9 cellular contexts compared by ENCODE assay signal in genomic region chr10:118543714-118544400, GRCh38. TPM values are rescaled to one million over a fixed set of nuclear protein-coding genes. Genes with fewer than 3 reads are reported as not detected.
DNase-seq lines count a peak whose midpoint lies in the region; ATAC-seq, FAIRE-seq and TF ChIP-seq lines count a peak whose summit lies in the region.
"Had no signal": no experiment of that assay in that cellular context is flagged by ENCODE, and none has a peak within 500 bp of the region (broad histone marks: within the 10 kb centered on the region; RNA-seq: fewer than 3 reads in every experiment).

No MANE protein-coding gene starts in this region.

- in situ Hi-C loops in SK-MEL-5 (cut with HindIII; ENCODE audit: low pct_unique_long_range_greater_than_20kb, low sequenced_read_pairs) (no loop called here), K562 (cut with MboI) (no loop called here)

- peaks cover 9% of the 10 kb centered on the region for H3K27me3 ChIP-seq in CD4-positive, alpha-beta memory T cell (ENCODE audit: insufficient read depth, low read length)
- H3K27me3 ChIP-seq in K562 (ENCODE audit: control insufficient read depth in 2 of 2, insufficient read depth in 2 of 2, low read length in 2 of 2), result peaks cover 0 to 5% of the 10 kb centered on the region in 2 experiments; a peak in 1 of 5 replicates
- peaks cover 37% of the 10 kb centered on the region for H3K27me3 ChIP-seq in gastroesophageal sphincter

- H3K9me3 ChIP-seq in CD4-positive, alpha-beta memory T cell (ENCODE audit: control insufficient read depth in 1 of 2, low read length in 2 of 2), result no peaks in the 10 kb centered on the region
- H3K9me3 ChIP-seq in K562 (replicated peaks; ENCODE audit: control insufficient read depth, insufficient read depth, low read depth, low read length) (no peaks in the 10 kb centered on the region), gastroesophageal sphincter (no peaks in the 10 kb centered on the region)

- WGBS in K562 (ENCODE audit: insufficient coverage, low coverage, missing lambda C conversion rate), result 7% methylated on average over 10 of the region's 13 CpGs
- WGBS in gastroesophageal sphincter (ENCODE audit: low coverage in 1 of 2), 2 donors, result 28 to 61% methylated on average over 2 of the region's 13 CpGs

- no peak overlapping the region for H3K4me2 ChIP-seq in K562 (ENCODE audit: insufficient read depth, low read length)

- POLR2A ChIA-PET in CD4-positive, alpha-beta memory T cell (lab: Charles Lee; ENCODE audit: partially characterized antibody), result no interaction called here
- POLR2A ChIA-PET in K562 (lab: Yijun Ruan, JAX), result no interaction called here

- intact Hi-C loops in CD4-positive, alpha-beta memory T cell (cut with micrococcal nuclease), result no loop called here
- intact Hi-C loops in K562 (cut with micrococcal nuclease), result loop anchor here (1.0 to 10.0 kb wide), 2 partner anchors 85 to 229 kb away; no protein-coding TSS in a partner anchor

- H3K9ac ChIP-seq in K562 (ENCODE audit: insufficient read depth in 1 of 2, low read depth in 2 of 2, low read length in 2 of 2), result no peak overlapping the region

- CTCF ChIA-PET in CD4-positive, alpha-beta memory T cell (lab: Charles Lee; ENCODE audit: partially characterized antibody), result interaction anchor here (1.4 to 1.6 kb wide), 3 partner anchors 11 to 175 kb away, joined by 3 to 6 read pairs (median 5); no protein-coding TSS in a partner anchor
- CTCF ChIA-PET in K562 (lab: Yijun Ruan, JAX; ENCODE audit: low intra/inter-chr PET ratio), result interaction anchor here (0.7 kb wide), 1 partner anchor 1360 kb away, joined by 4 read pairs; no protein-coding TSS in a partner anchor

- TF ChIP-seq EP300 in K562 (IDR thresholded peaks at IDR 0.05; ENCODE audit: low read length), result no peak
- TF ChIP-seq EP300 in gastroesophageal sphincter (IDR thresholded peaks at IDR 0.05), result no peak

- no peak overlapping the region for H3K4me3 Mint-ChIP-seq in CD4-positive, alpha-beta memory T cell
- no peak overlapping the region for H3K4me3 Mint-ChIP-seq in stimulated activated memory B cell treated with anti-CD40 and anti-IgM and Interleukin-4, amounts not matched to agents 10 μg/mL and 1 μg/mL and 100 μg/mL, for 72 hours
- H3K4me3 Mint-ChIP-seq: IgD-negative memory B cell had no signal

- H3K36me3 ChIP-seq in CD4-positive, alpha-beta memory T cell (ENCODE audit: insufficient read depth, low read length), result no peaks in the 10 kb centered on the region
- H3K36me3 ChIP-seq in K562 (ENCODE audit: control insufficient read depth, insufficient read depth, low read length) (no peaks in the 10 kb centered on the region), gastroesophageal sphincter (no peaks in the 10 kb centered on the region)

- H3K4me1 Mint-ChIP-seq in CD4-positive, alpha-beta memory T cell, result no peaks in the 10 kb centered on the region
- H3K4me1 Mint-ChIP-seq in stimulated activated memory B cell treated with anti-CD40 and anti-IgM and Interleukin-4, amounts not matched to agents 10 μg/mL and 1 μg/mL and 100 μg/mL, for 72 hours, result peaks cover 5% of the 10 kb centered on the region
- H3K4me1 Mint-ChIP-seq: IgD-negative memory B cell had no signal

- H3K9me1 ChIP-seq in K562 (ENCODE audit: control insufficient read depth, insufficient read depth, low read length), result no peaks in the 10 kb centered on the region

- H4K20me1 ChIP-seq in K562 (replicated peaks; ENCODE audit: control insufficient read depth, insufficient read depth, low read length), result no peaks in the 10 kb centered on the region

- H3K9me3 Mint-ChIP-seq in CD4-positive, alpha-beta memory T cell, result peaks cover 0 to under 1% (median 0%) of the 10 kb centered on the region in 8 donors
- no peaks in the 10 kb centered on the region for H3K9me3 Mint-ChIP-seq in stimulated activated memory B cell treated with anti-CD40 and anti-IgM and Interleukin-4, amounts not matched to agents 10 μg/mL and 1 μg/mL and 100 μg/mL, for 72 hours
- H3K9me3 Mint-ChIP-seq: IgD-negative memory B cell had no signal

- TF ChIP-seq CTCF in K562 (IDR thresholded peaks at IDR 0.05 in 2 of 3, conservative IDR thresholded peaks at IDR 0.05 in 1 of 3; ENCODE audit: insufficient read depth in 2 of 3, low read depth in 1 of 3, low read length in 3 of 3) (peak; percentile 69 to 86 (median 77)), gastroesophageal sphincter (IDR thresholded peaks at IDR 0.05) (peak in 1 of 4 experiments; percentile 33)

- TF ChIP-seq POLR2A in K562 (conservative IDR thresholded peaks at IDR 0.05) (no peak), gastroesophageal sphincter (IDR thresholded peaks at IDR 0.05) (no peak)

- no peak overlapping the region for H2AFZ ChIP-seq in K562 (ENCODE audit: low read depth, low read length)

- H3K27ac Mint-ChIP-seq in CD4-positive, alpha-beta memory T cell, result no peak overlapping the region
- H3K27ac Mint-ChIP-seq in stimulated activated memory B cell treated with anti-CD40 and anti-IgM and Interleukin-4, amounts not matched to agents 10 μg/mL and 1 μg/mL and 100 μg/mL, for 72 hours, result no peak overlapping the region
- H3K27ac Mint-ChIP-seq: IgD-negative memory B cell had no signal

- peaks cover 19 to 47% of the 10 kb centered on the region in 2 donors for H3K27me3 Mint-ChIP-seq in CD4-positive, alpha-beta memory T cell
- peaks cover 60% of the 10 kb centered on the region for H3K27me3 Mint-ChIP-seq in stimulated activated memory B cell treated with anti-CD40 and anti-IgM and Interleukin-4, amounts not matched to agents 10 μg/mL and 1 μg/mL and 100 μg/mL, for 72 hours

- DNase-seq in CD4-positive, alpha-beta memory T cell, result peak in 4 of 5 donors; percentile 10 to 29 (median 16)
- DNase-seq in Jurkat, Clone E6-1 (ENCODE audit: low read depth, low spot score), result peak; percentile 15
- peak; percentile 61 for DNase-seq in SK-MEL-5 (ENCODE audit: low read depth, low spot score)
- DNase-seq in K562 (ENCODE audit: extremely low read depth in 1 of 4, low spot score in 3 of 4), result peak; percentile 19 to 58 (median 38)
- peak; percentile 65 for DNase-seq in kidney tubule cell (ENCODE audit: low spot score)

- peak; percentile 72 to 82 for TF ChIP-seq RAD21 in K562 (CRISPR knock-in tag; conservative IDR thresholded peaks at IDR 0.05 in 1 of 2, IDR thresholded peaks at IDR 0.05 in 1 of 2)

- no peaks in the 10 kb centered on the region for H3K36me3 Mint-ChIP-seq in CD4-positive, alpha-beta memory T cell
- no peaks in the 10 kb centered on the region for H3K36me3 Mint-ChIP-seq in stimulated activated memory B cell treated with anti-CD40 and anti-IgM and Interleukin-4, amounts not matched to agents 10 μg/mL and 1 μg/mL and 100 μg/mL, for 72 hours
- H3K36me3 Mint-ChIP-seq: IgD-negative memory B cell had no signal

- peak; percentile 74 for FAIRE-seq in K562 (lab: Jason Lieb, UNC)

- H3K4me1 ChIP-seq in CD4-positive, alpha-beta memory T cell (ENCODE audit: insufficient read depth, low read length), result no peaks in the 10 kb centered on the region
- H3K4me1 ChIP-seq in K562 (replicated peaks in 1 of 2; ENCODE audit: control insufficient read depth in 2 of 2, insufficient read depth in 2 of 2, low read length in 2 of 2) (no peaks in the 10 kb centered on the region), gastroesophageal sphincter (no peaks in the 10 kb centered on the region)

- BruUV-seq in K562 (replicated peaks; lab: Mats Ljungman, UMichigan), result no TSS peak

- H3K79me2 ChIP-seq in K562 (ENCODE audit: control insufficient read depth, insufficient read depth, low read length), result no peaks in the 10 kb centered on the region

- no peak overlapping the region for H3K4me3 ChIP-seq in CD4-positive, alpha-beta memory T cell (ENCODE audit: low read length in 2 of 2)
- no peak overlapping the region for H3K4me3 ChIP-seq in Jurkat, Clone E6-1 (ENCODE audit: low read length)
- H3K4me3 ChIP-seq in K562 (no peak overlapping the region), gastroesophageal sphincter (no peak overlapping the region)

- H3K27ac ChIP-seq in CD4-positive, alpha-beta memory T cell (ENCODE audit: low read depth, low read length), result no peak overlapping the region
- H3K27ac ChIP-seq in K562 (ENCODE audit: extremely low read depth, low read depth, low read length), result no peak overlapping the region
- H3K27ac ChIP-seq in gastroesophageal sphincter, result no peak overlapping the region

- ATAC-seq in GM19043 (IDR thresholded peaks at IDR 0.05; ENCODE audit: low read depth, unreplicated experiment), result peak; percentile 70
- ATAC-seq in K562, result peak; percentile 92
- peak; percentile 58 for ATAC-seq in stimulated activated memory B cell treated with anti-CD40 and anti-IgM and Interleukin-4, amounts not matched to agents 10 μg/mL and 1 μg/mL and 100 μg/mL, for 72 hours
- ATAC-seq in gastroesophageal sphincter, result no peak

TF ChIP-seq in K562, 482 proteins besides CTCF, POLR2A, EP300 and RAD21 (continues in another document):
- peak; percentile 26; the same call in 1 of the 2 replicates for TF ChIP-seq STAG1 (CRISPR knock-in tag; IDR thresholded peaks at IDR 0.05; ENCODE audit: borderline replicate concordance)
- TF ChIP-seq JUND (IDR thresholded peaks at IDR 0.05; ENCODE audit: borderline replicate concordance, low read depth, low read length), result peak; percentile 10; the same call in 1 of the 2 replicates
- TF ChIP-seq JUND (tag; IDR thresholded peaks at IDR 0.05; ENCODE audit: borderline replicate concordance, low read depth, low read length), result no peak

RNA-seq across cellular contexts. Expression of gene PRLHR, which starts 51.6 kb away (rescaled TPM):
- total RNA-seq in CD4-positive, alpha-beta memory T cell, result not detected
- not detected for polyA plus RNA-seq in CD4-positive, alpha-beta memory T cell
- not detected for polyA plus RNA-seq in Jurkat, Clone E6-1 (2012; ENCODE audit: insufficient read depth, insufficient read length)
- total RNA-seq in SK-MEL-5 (2014; rRNA removed; shearing (Covaris generic)), result not detected in 2 replicates
- not detected in 2 replicates for polyA plus RNA-seq in SK-MEL-5 (2015; cell fraction: cytosol; rRNA removed)
- not detected in 2 replicates for polyA plus RNA-seq in SK-MEL-5 (2015; cell fraction: nucleus; rRNA removed)
- total RNA-seq in K562 (2011; cell fraction: chromatin; rRNA removed; ENCODE audit: low replicate concordance), result not detected in 2 replicates
- total RNA-seq in K562 (2011; cell fraction: nucleolus; rRNA removed), result not detected in 2 replicates
- total RNA-seq in K562 (2011; cell fraction: nucleoplasm; rRNA removed), result not detected in 2 replicates
- total RNA-seq in K562 (2014; rRNA removed), result not detected in 2 replicates
- not detected in 2 replicates for total RNA-seq in K562 (2014; rRNA removed; fragmentation: Illumina TruSeq; extraction: Trizol)
- not detected in 2 replicates for total RNA-seq in K562 (2015; rRNA removed; fragmentation: Illumina TruSeq; extraction: Trizol)
- not detected in 2 replicates for total RNA-seq in K562 (2021)
- not detected in 2 replicates for polyA plus RNA-seq in K562 (2011; rRNA removed)
- not detected in 2 replicates for polyA plus RNA-seq in K562 (2011; cell fraction: cytosol; rRNA removed)
- polyA plus RNA-seq in K562 (2011; cell fraction: nucleus; rRNA removed), result not detected in 2 replicates
- not detected in 2 replicates for polyA plus RNA-seq in K562 (2012)
- not detected in 2 replicates for polyA plus RNA-seq in K562 (2014; fragmentation: Illumina TruSeq; extraction: Trizol)
- not detected for polyA plus RNA-seq in K562 (2014; fragmentation: Nextera tagmentation; extraction: Ambion mirVana)
- polyA plus RNA-seq in K562 (2014; rRNA removed), result not detected in 2 replicates
- polyA minus RNA-seq in K562 (2011; rRNA and poly(A)+ RNA removed), result not detected in 2 replicates
- not detected in 2 replicates for polyA minus RNA-seq in K562 (2011; cell fraction: cytosol; rRNA and poly(A)+ RNA removed)
- not detected in 2 replicates for polyA minus RNA-seq in K562 (2011; cell fraction: nucleus; rRNA and poly(A)+ RNA removed)
- total RNA-seq in gastroesophageal sphincter, result under 1 TPM in 3 of 4 donors, not detected in 1; 0.12 to 0.35 (median 0.13) TPM
- polyA plus RNA-seq: IgD-negative memory B cell had no signal

Comparison
In these comparisons a context has a peak if more than half of its experiments do, and no peak if none do; other contexts are left out.
1. DNase-seq: peak in every context shown above with its lines; median percentile 65 in kidney tubule cell; 61 in SK-MEL-5; 38 in K562; 16 in CD4-positive, alpha-beta memory T cell; 15 in Jurkat, Clone E6-1.